ENCODE assay signal across 28 cellular contexts in genomic region chr2:129872438-129872837, GRCh38.
A peak's percentile ranks its signal among the peaks of the same experiment; 100 is the strongest.
DNase-seq lines count a peak whose midpoint lies in the region; ATAC-seq, FAIRE-seq and TF ChIP-seq lines count a peak whose summit lies in the region.
"Had no signal": no experiment of that assay in that cellular context is flagged by ENCODE, and none has a peak within 500 bp of the region (broad histone marks: within the 10 kb centered on the region; RNA-seq: fewer than 3 reads in every experiment).

No MANE protein-coding gene starts in this region.

- no peaks in the 10 kb centered on the region for H3K27me3 ChIP-seq in breast epithelium
- H3K27me3 ChIP-seq: BLaER1 had no signal

- no peak for FAIRE-seq in kidney (lab: Jason Lieb, UNC)
- FAIRE-seq: D721Med, GM18507, HepG2 had no signal

- TF ChIP-seq CTCF in MCF 10A (IDR thresholded peaks at IDR 0.05; ENCODE audit: unreplicated experiment) (no peak), breast epithelium (IDR thresholded peaks at IDR 0.05) (no peak), kidney (IDR thresholded peaks at IDR 0.05; ENCODE audit: borderline replicate concordance, extremely low read depth, insufficient read depth) (no peak)

- H3K36me3 ChIP-seq in breast epithelium (no peaks in the 10 kb centered on the region), kidney (ENCODE audit: control insufficient read depth in 1 of 2, insufficient read depth in 2 of 2, low read length in 2 of 2) (no peaks in the 10 kb centered on the region)
- H3K36me3 ChIP-seq: BLaER1, HAP-1 had no signal

- H3K36me3 Mint-ChIP-seq in MCF 10A (ENCODE audit: insufficient read depth, unreplicated experiment) = no peaks in the 10 kb centered on the region

- no peak for TF ChIP-seq POLR2A in breast epithelium (IDR thresholded peaks at IDR 0.05)

- H3K4me3 ChIP-seq in breast epithelium = no peak overlapping the region
- no peak overlapping the region for H3K4me3 ChIP-seq in kidney (ENCODE audit: low read length in 2 of 2)
- H3K4me3 ChIP-seq: BLaER1, GM23248, HAP-1 had no signal

- CTCF ChIA-PET in MCF 10A (lab: Yijun Ruan, JAX) = interaction anchor here (0.5 kb wide), 1 partner anchor 461 kb away, joined by 3 read pairs; no protein-coding TSS in a partner anchor

- DNase-seq in MCF 10A (ENCODE audit: unreplicated experiment) (peak; percentile 18), breast epithelium (ENCODE audit: low spot score in 2 of 2) (no peak), ecto neural progenitor cell (ENCODE audit: low spot score) (peak; percentile 12), islet precursor cell (peak; percentile 52), NCI-H748 treated with DMSO at 0.1 percent for 48 hours (lab: John Stamatoyannopoulos, UW) (no peak), kidney (no peak)
- DNase-seq: 8988T; CD4-positive, alpha-beta T cell; DMS53; GM23248; Karpas-422; MV-4-11; NCI-H1105 treated with DMSO at 0.1 percent for 48 hours; NCI-H146; NCI-H1930; NCI-H2107; NCI-H524; NCI-H774; NK-92 treated with Interleukin-12 subunit alpha and Interleukin-12 subunit beta, amount 100 ng/mL, for 24 hours; PC-3; SHP77 had no signal

- intact Hi-C loops in MCF 10A (cut with micrococcal nuclease) = no loop called here
- intact Hi-C loops in breast epithelium (cut with DNase I; ENCODE audit: low total_unique reads) = no loop called here
- intact Hi-C loops in kidney (cut with DNase I) = no loop called here

- H3K4me1 ChIP-seq in breast epithelium (no peaks in the 10 kb centered on the region), kidney (ENCODE audit: control insufficient read depth in 1 of 2, insufficient read depth in 1 of 2, low read depth in 1 of 2, low read length in 2 of 2) (peaks cover 3 to 7% of the 10 kb centered on the region in 2 donors)
- H3K4me1 ChIP-seq: HAP-1 had no signal

- H3K4me3 Mint-ChIP-seq in MCF 10A (ENCODE audit: unreplicated experiment) = no peak overlapping the region
- H3K4me3 Mint-ChIP-seq: CD4-positive, alpha-beta T cell had no signal

- POLR2A ChIA-PET in MCF 10A (lab: Yijun Ruan, JAX) = no interaction called here

- H3K9me3 ChIP-seq in breast epithelium = no peaks in the 10 kb centered on the region
- no peaks in the 10 kb centered on the region for H3K9me3 ChIP-seq in kidney (ENCODE audit: control insufficient read depth in 1 of 2, low read length in 2 of 2)
- H3K9me3 ChIP-seq: BLaER1, HAP-1 had no signal

- no peak overlapping the region for H3K27ac ChIP-seq in breast epithelium
- no peak overlapping the region for H3K27ac ChIP-seq in kidney (ENCODE audit: low read depth in 2 of 2, low read length in 2 of 2)
- H3K27ac ChIP-seq: BLaER1, GM23248 had no signal

- H3K9ac ChIP-seq in kidney (ENCODE audit: low read length in 2 of 2) = no peak overlapping the region
- H3K9ac ChIP-seq: BLaER1, GM23248 had no signal

- BruUV-seq in MCF 10A (replicated peaks; lab: Mats Ljungman, UMichigan) = no TSS peak

- peaks cover 6% of the 10 kb centered on the region for H3K4me1 Mint-ChIP-seq in MCF 10A (ENCODE audit: insufficient read depth, unreplicated experiment)

- no peak overlapping the region for H3K27ac Mint-ChIP-seq in MCF 10A (ENCODE audit: low read depth, unreplicated experiment)
- H3K27ac Mint-ChIP-seq: CD4-positive, alpha-beta T cell had no signal

- H3K27me3 Mint-ChIP-seq in MCF 10A (ENCODE audit: insufficient read depth, unreplicated experiment) = no peaks in the 10 kb centered on the region

- H3K9me3 Mint-ChIP-seq in MCF 10A (ENCODE audit: unreplicated experiment) = no peaks in the 10 kb centered on the region
- H3K9me3 Mint-ChIP-seq: CD4-positive, alpha-beta T cell had no signal

- ATAC-seq in GM18870 (IDR thresholded peaks at IDR 0.05; ENCODE audit: unreplicated experiment) (no peak), HG02759 (IDR thresholded peaks at IDR 0.05; ENCODE audit: unreplicated experiment) (no peak)
- ATAC-seq: HepG2, PC-3 had no signal

Comparison
In these comparisons a context has a peak if more than half of its experiments do, and no peak if none do; other contexts are left out.
1. DNase-seq: peak in MCF 10A (single experiment), ecto neural progenitor cell (single experiment) and islet precursor cell (single experiment); none in breast epithelium (0 of 2), NCI-H748 treated with DMSO at 0.1 percent for 48 hours (single experiment) and kidney (single experiment).